ENCODE assay signal across 9 cellular contexts in genomic region chr2:135532581-135532980, GRCh38. TPM values are rescaled to one million over a fixed set of nuclear protein-coding genes. Genes with fewer than 3 reads are reported as not detected.
DNase-seq lines count a peak whose midpoint lies in the region; ATAC-seq, FAIRE-seq and TF ChIP-seq lines count a peak whose summit lies in the region.
"Had no signal": no experiment of that assay in that cellular context is flagged by ENCODE, and none has a peak within 500 bp of the region (broad histone marks: within the 10 kb centered on the region; RNA-seq: fewer than 3 reads in every experiment).

No MANE protein-coding gene starts in this region.

- no peak overlapping the region for H3K23ac ChIP-seq in mesenchymal stem cell (ENCODE audit: low read length in 2 of 2)

- ATAC-seq in GM21717 (IDR thresholded peaks at IDR 0.05; ENCODE audit: unreplicated experiment) = no peak

- H3K4ac ChIP-seq in mesenchymal stem cell (ENCODE audit: low read depth in 1 of 2, low read length in 2 of 2) = no peak overlapping the region

- WGBS in mesenchymal stem cell = 40% methylated on average over 1 of the region's 3 CpGs

- H4K8ac ChIP-seq in mesenchymal stem cell (ENCODE audit: low read length) = no peak overlapping the region

- no peak overlapping the region for H2BK15ac ChIP-seq in mesenchymal stem cell (ENCODE audit: low read depth, poor library complexity, severe bottlenecking)

- H3K9me3 ChIP-seq in mesenchymal stem cell (ENCODE audit: control insufficient read depth, low read length) = no peaks in the 10 kb centered on the region
- H3K9me3 ChIP-seq: adrenal gland had no signal

- H3K4me3 ChIP-seq in AG10803 (ENCODE audit: low read length) = peak overlapping the region; percentile 86
- peak overlapping the region; percentile 67 for H3K4me3 ChIP-seq in HL-60 (replicated peaks; ENCODE audit: insufficient read depth, low read length)
- H3K4me3 ChIP-seq in brain microvascular endothelial cell (ENCODE audit: low read depth, low read length) = peak overlapping the region; percentile 0
- H3K4me3 ChIP-seq in mesenchymal stem cell (ENCODE audit: insufficient read depth in 1 of 2, low read depth in 1 of 2, low read length in 2 of 2) = peak overlapping the region in 1 of 2 experiments; percentile 86

- FAIRE-seq in GM12892 (lab: Jason Lieb, UNC) = no peak

- H3K27me3 ChIP-seq in HL-60 (ENCODE audit: insufficient read depth, poor library complexity, severe bottlenecking) (no peaks in the 10 kb centered on the region), brain microvascular endothelial cell (replicated peaks) (no peaks in the 10 kb centered on the region), mesenchymal stem cell (ENCODE audit: control insufficient read depth in 1 of 2, insufficient read depth in 1 of 2, low read length in 2 of 2) (no peaks in the 10 kb centered on the region)
- H3K27me3 ChIP-seq: adrenal gland had no signal

- peak overlapping the region; percentile 89 for H3K9ac ChIP-seq in mesenchymal stem cell (ENCODE audit: low read length)

- no peak overlapping the region for H4K91ac ChIP-seq in mesenchymal stem cell (ENCODE audit: low read length)

- H3K79me1 ChIP-seq in mesenchymal stem cell (replicated peaks; ENCODE audit: low read length, poor library complexity, severe bottlenecking) = peaks cover 10% of the 10 kb centered on the region

- in situ Hi-C loops in brain microvascular endothelial cell (cut with HindIII; ENCODE audit: low pct_ligation_motif_present, low sequenced_read_pairs) = no loop called here

- H3K18ac ChIP-seq in mesenchymal stem cell (ENCODE audit: low read depth in 1 of 2, low read length in 2 of 2) = no peak overlapping the region

- H2BK5ac ChIP-seq in mesenchymal stem cell (ENCODE audit: low read depth, low read length, poor library complexity, severe bottlenecking) = no peak overlapping the region

- H2BK12ac ChIP-seq in mesenchymal stem cell (ENCODE audit: low read length in 2 of 2) = no peak overlapping the region

- no peak for TF ChIP-seq POLR2A in GM12892 (IDR thresholded peaks at IDR 0.05; ENCODE audit: low read depth, low read length)

- no peak overlapping the region for H3K4me2 ChIP-seq in mesenchymal stem cell (ENCODE audit: low read length, poor library complexity, severe bottlenecking)

- TF ChIP-seq CTCF in AG10803 (conservative IDR thresholded peaks at IDR 0.05; ENCODE audit: low read length) (no peak), HL-60 (IDR thresholded peaks at IDR 0.05; ENCODE audit: insufficient read depth, low read length) (no peak), brain microvascular endothelial cell (IDR thresholded peaks at IDR 0.05; ENCODE audit: low read depth, low read length, missing control alignments) (no peak)

- H3K27ac ChIP-seq in HL-60 (replicated peaks) (peak overlapping the region; percentile 98), brain microvascular endothelial cell (no peak overlapping the region), mesenchymal stem cell (ENCODE audit: low read length, poor library complexity, severe bottlenecking) (no peak overlapping the region)

- H3K14ac ChIP-seq in mesenchymal stem cell (ENCODE audit: low read length in 2 of 2) = no peak overlapping the region

- DNase-seq in AG10803 (ENCODE audit: low read depth) = peak; percentile 5
- DNase-seq in HL-60 (ENCODE audit: low read depth in 1 of 2, low spot score in 1 of 2) = no peak
- no peak for DNase-seq in brain microvascular endothelial cell
- peak; percentile 6 for DNase-seq in mesenchymal stem cell
- no peak for DNase-seq in GM12892 (ENCODE audit: insufficient read length)
- DNase-seq in activated CD4-positive, alpha-beta T cell treated with anti-CD3 and anti-CD28 coated beads for 1 hour = no peak
- DNase-seq in effector CD4-positive, alpha-beta T cell = no peak

- no peak overlapping the region for H2BK120ac ChIP-seq in mesenchymal stem cell (ENCODE audit: low read depth, low read length)

- peaks cover 6% of the 10 kb centered on the region for H3K4me1 ChIP-seq in mesenchymal stem cell (ENCODE audit: control insufficient read depth, insufficient read depth, low read depth, low read length)

- no peak overlapping the region for H2AK5ac ChIP-seq in mesenchymal stem cell (ENCODE audit: low read length, severe bottlenecking)

- no peak overlapping the region for H2AFZ ChIP-seq in mesenchymal stem cell (ENCODE audit: low read depth, low read length)

- no peaks in the 10 kb centered on the region for H3K36me3 ChIP-seq in brain microvascular endothelial cell (replicated peaks)
- H3K36me3 ChIP-seq in mesenchymal stem cell (ENCODE audit: control insufficient read depth in 1 of 2, insufficient read depth in 2 of 2, low read depth in 1 of 2, low read length in 2 of 2) = no peaks in the 10 kb centered on the region
- H3K36me3 ChIP-seq: adrenal gland had no signal

RNA-seq across cellular contexts. Expression of gene R3HDM1, which starts 1.3 kb away (rescaled TPM):
- 46.4 TPM for polyA plus RNA-seq in mesenchymal stem cell (2013, experiment 1 of 2)
- 43.4 TPM for polyA plus RNA-seq in mesenchymal stem cell (2013, experiment 2 of 2)
- 36.5 TPM for polyA plus RNA-seq in GM12892 (2012; ENCODE audit: missing spikeins)

RNA-seq across cellular contexts. Expression of gene ZRANB3, which starts 1.6 kb away (rescaled TPM):
- 2.6 TPM for polyA plus RNA-seq in mesenchymal stem cell (2013, experiment 1 of 2)
- polyA plus RNA-seq in mesenchymal stem cell (2013, experiment 2 of 2) = 3.0 TPM
- polyA plus RNA-seq in GM12892 (2012; ENCODE audit: missing spikeins) = 10.0 TPM

Comparison
In these comparisons a context has a peak if more than half of its experiments do, and no peak if none do; other contexts are left out.
1. DNase-seq: peak in AG10803 (single experiment) and mesenchymal stem cell (single experiment); none in HL-60 (0 of 2), brain microvascular endothelial cell (single experiment), GM12892 (single experiment), activated CD4-positive, alpha-beta T cell treated with anti-CD3 and anti-CD28 coated beads for 1 hour (single experiment) and effector CD4-positive, alpha-beta T cell (single experiment).